Comparison of ENCODE assay signal across 21 cellular contexts in the genomic region with DNA sequence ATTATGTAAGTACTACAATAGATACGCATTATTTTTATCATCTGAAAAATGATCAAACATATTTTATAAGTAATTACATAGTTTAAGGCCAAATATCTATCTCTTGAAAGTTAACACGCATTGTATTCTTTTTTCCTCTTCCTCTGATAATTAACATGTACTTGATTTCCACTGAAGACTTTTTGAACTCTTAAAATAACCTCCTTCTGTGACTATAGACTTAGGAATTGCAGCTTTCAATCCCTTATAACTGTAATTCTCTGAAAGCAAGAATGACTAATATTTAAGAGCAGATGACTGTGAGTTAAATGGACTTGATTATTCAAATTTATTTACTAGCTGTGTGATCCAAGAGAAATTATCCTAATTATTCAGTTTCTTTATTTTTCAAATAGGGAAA.
DNase-seq lines count a peak whose midpoint lies in the region; ATAC-seq and TF ChIP-seq lines count a peak whose summit lies in the region.
"Had no signal": no experiment of that assay in that cellular context is flagged by ENCODE, and none has a peak within 500 bp of the region (broad histone marks: within the 10 kb centered on the region; RNA-seq: fewer than 3 reads in every experiment).

No MANE protein-coding gene starts in this region.

- no peaks in the 10 kb centered on the region for H3K27me3 Mint-ChIP-seq in endothelial cell (ENCODE audit: unreplicated experiment)

- H3K9me3 ChIP-seq in HCT116 (ENCODE audit: control insufficient read depth in 1 of 2, insufficient read depth in 1 of 2, low read depth in 1 of 2, low read length in 2 of 2) = 0 out of 4 replicates have a peak, but pooled peaks cover 0 to 5% of the 10 kb centered on the region in 2 experiments
- H3K9me3 ChIP-seq: adrenal gland, prostate gland, upper lobe of right lung had no signal

- DNase-seq in HCT116 (ENCODE audit: low read depth, low spot score) = no peak
- DNase-seq in amniotic epithelial cell (ENCODE audit: low read depth) = peak; percentile 42
- peak; percentile 21 for DNase-seq in fibroblast of pulmonary artery (ENCODE audit: low read depth)
- peak; percentile 29 for DNase-seq in stromal cell of bone marrow (ENCODE audit: low read depth)
- no peak for DNase-seq in stimulated activated CD4-positive, alpha-beta T cell treated with anti-CD3 and anti-CD28 coated beads, Interleukin-1b, Interleukin-23, amount 100 ng/mL, for 48 hours
- DNase-seq in endothelial cell (ENCODE audit: low spot score) = no peak
- DNase-seq in stimulated activated CD4-positive, alpha-beta T cell treated with anti-CD3 and anti-CD28 coated beads, Interleukin-4, amount 100 ng/mL, for 4 hours = no peak
- DNase-seq: activated CD8-positive, alpha-beta memory T cell treated with anti-CD3 and anti-CD28 coated beads, Interleukin-2, amount 50 U/mL, for 48 hours; activated gamma-delta T cell; adrenal gland; central memory CD4-positive, alpha-beta T cell; head of caudate nucleus; NCI-H69; SHP77; small intestine; T-helper 2 cell; upper lobe of right lung; WERI-Rb-1 had no signal

- H3K4me3 ChIP-seq in HCT116 (replicated peaks in 1 of 2; ENCODE audit: low read depth in 1 of 2, low read length in 2 of 2) (no peak overlapping the region), fibroblast of pulmonary artery (replicated peaks; ENCODE audit: low read depth, low read length) (no peak overlapping the region)
- H3K4me3 ChIP-seq: adrenal gland; BLaER1 treated with 17β-estradiol and CSF1 and Interleukin-3, amounts not matched to agents 10 nM and 100 nM; neural progenitor cell; prostate gland; upper lobe of right lung had no signal

- no peaks in the 10 kb centered on the region for H4K20me1 ChIP-seq in HCT116 (ENCODE audit: insufficient read depth)
- H4K20me1 ChIP-seq: BLaER1 treated with 17β-estradiol and CSF1 and Interleukin-3, amounts not matched to agents 10 nM and 100 nM had no signal

- no peak overlapping the region for H3K27ac ChIP-seq in HCT116 (ENCODE audit: low read depth, low read length)
- H3K27ac ChIP-seq: adrenal gland; BLaER1 treated with 17β-estradiol and CSF1 and Interleukin-3, amounts not matched to agents 10 nM and 100 nM; neural progenitor cell; prostate gland; upper lobe of right lung; WERI-Rb-1 had no signal

- no peak for ATAC-seq in HCT116
- ATAC-seq: upper lobe of right lung had no signal

- RAD21 ChIA-PET in HCT116 (lab: Charles Lee; ENCODE audit: low non-redundant PET in 1 of 2, low total read pairs in 2 of 2, uncharacterized antibody in 2 of 2, unreplicated experiment in 2 of 2) = no interaction called here

- TF ChIP-seq POLR2A in HCT116 (IDR thresholded peaks at IDR 0.05; ENCODE audit: borderline replicate concordance, extremely low read depth, insufficient read depth, insufficient read length) = no peak

- H3K9me3 Mint-ChIP-seq in endothelial cell (ENCODE audit: unreplicated experiment) = no peaks in the 10 kb centered on the region

- no peak overlapping the region for H3K4me3 Mint-ChIP-seq in endothelial cell (ENCODE audit: unreplicated experiment)
- H3K4me3 Mint-ChIP-seq: neural progenitor cell had no signal

- no TSS peak for BruUV-seq in HCT116 (replicated peaks; lab: Mats Ljungman, UMichigan)

- H3K36me3 ChIP-seq in HCT116 (ENCODE audit: control insufficient read depth in 1 of 2, insufficient read depth in 2 of 2, low read length in 2 of 2) = no peaks in the 10 kb centered on the region
- H3K36me3 ChIP-seq: adrenal gland; BLaER1 treated with 17β-estradiol and CSF1 and Interleukin-3, amounts not matched to agents 10 nM and 100 nM; neural progenitor cell; prostate gland; upper lobe of right lung; WERI-Rb-1 had no signal

- intact Hi-C loops in HCT116 (cut with micrococcal nuclease) = no loop called here

- H3K9ac ChIP-seq in HCT116 (ENCODE audit: low read length) = no peak overlapping the region
- H3K9ac ChIP-seq: BLaER1 treated with 17β-estradiol and CSF1 and Interleukin-3, amounts not matched to agents 10 nM and 100 nM; neural progenitor cell had no signal

- no peak overlapping the region for H3K4me2 ChIP-seq in HCT116 (ENCODE audit: low read length)
- H3K4me2 ChIP-seq: BLaER1 treated with 17β-estradiol and CSF1 and Interleukin-3, amounts not matched to agents 10 nM and 100 nM; neural progenitor cell had no signal

- TF ChIP-seq CTCF in HCT116 (IDR thresholded peaks at IDR 0.05 in 2 of 3, conservative IDR thresholded peaks at IDR 0.05 in 1 of 3; ENCODE audit: borderline replicate concordance in 1 of 3, insufficient read depth in 1 of 3, low read depth in 2 of 3, low read length in 2 of 3) = no peak
- TF ChIP-seq CTCF in fibroblast of pulmonary artery (IDR thresholded peaks at IDR 0.05; ENCODE audit: low read length, missing control alignments) = no peak
- TF ChIP-seq CTCF in endothelial cell (IDR thresholded peaks at IDR 0.05; ENCODE audit: unreplicated experiment) = no peak

- H3K79me2 ChIP-seq in HCT116 (ENCODE audit: insufficient read depth, low read length) = no peaks in the 10 kb centered on the region

- no peaks in the 10 kb centered on the region for H3K9me2 ChIP-seq in HCT116 (ENCODE audit: insufficient read depth)

- no peaks in the 10 kb centered on the region for H3K4me1 Mint-ChIP-seq in endothelial cell (ENCODE audit: unreplicated experiment)
- H3K4me1 Mint-ChIP-seq: neural progenitor cell had no signal

- CTCF ChIA-PET in HCT116 (lab: Charles Lee) = interaction anchor here (2.0 kb wide), 1 partner anchor 27 kb away, joined by 6 read pairs; no protein-coding TSS in a partner anchor

- peak overlapping the region; percentile 79 for H2AFZ ChIP-seq in HCT116 (ENCODE audit: low read depth, low read length, poor library complexity, severe bottlenecking)
- H2AFZ ChIP-seq: neural progenitor cell had no signal

- H3K27ac Mint-ChIP-seq in endothelial cell (ENCODE audit: unreplicated experiment) = no peak overlapping the region
- H3K27ac Mint-ChIP-seq: neural progenitor cell had no signal

- no peak for TF ChIP-seq RAD21 in HCT116 (IDR thresholded peaks at IDR 0.05; ENCODE audit: low read depth)

- H3K4me1 ChIP-seq in HCT116 (ENCODE audit: control insufficient read depth in 1 of 2, insufficient read depth in 2 of 2, low read length in 2 of 2) = peaks cover 4 to 18% of the 10 kb centered on the region in 2 experiments; a peak in 2 of 4 replicates
- H3K4me1 ChIP-seq: adrenal gland, neural progenitor cell, prostate gland, upper lobe of right lung had no signal

- POLR2A ChIA-PET in HCT116 (lab: Charles Lee) = no interaction called here

- no peaks in the 10 kb centered on the region for H3K27me3 ChIP-seq in HCT116 (ENCODE audit: insufficient read depth, low read length)
- H3K27me3 ChIP-seq: adrenal gland; BLaER1 treated with 17β-estradiol and CSF1 and Interleukin-3, amounts not matched to agents 10 nM and 100 nM; neural progenitor cell; upper lobe of right lung had no signal

- H3K36me3 Mint-ChIP-seq in endothelial cell (ENCODE audit: low read depth, unreplicated experiment) = no peaks in the 10 kb centered on the region

TF ChIP-seq in HCT116, 20 proteins besides CTCF, POLR2A, EP300 and RAD21:
- TF ChIP-seq EGR1 (IDR thresholded peaks at IDR 0.05; ENCODE audit: low read depth) (no peak), TCF7L2 (IDR thresholded peaks at IDR 0.05; ENCODE audit: borderline replicate concordance, extremely low read depth, insufficient read depth, insufficient read length) (no peak), EZH2phosphoT487 (IDR thresholded peaks at IDR 0.05; ENCODE audit: borderline replicate concordance) (no peak), SP1 (IDR thresholded peaks at IDR 0.05; ENCODE audit: low read depth) (no peak), ZFX (IDR thresholded peaks at IDR 0.05) (no peak), CEBPB (IDR thresholded peaks at IDR 0.05; ENCODE audit: low read depth) (no peak), SRF (IDR thresholded peaks at IDR 0.05; ENCODE audit: low read depth) (no peak), EZH2 (IDR thresholded peaks at IDR 0.05) (no peak), ZNF274 (IDR thresholded peaks at IDR 0.05; ENCODE audit: low read depth, low read length) (no peak), CBX3 (IDR thresholded peaks at IDR 0.05; ENCODE audit: low read depth) (no peak), FOSL1 (IDR thresholded peaks at IDR 0.05; ENCODE audit: low read depth) (no peak)
- TF ChIP-seq, protein P1, sequence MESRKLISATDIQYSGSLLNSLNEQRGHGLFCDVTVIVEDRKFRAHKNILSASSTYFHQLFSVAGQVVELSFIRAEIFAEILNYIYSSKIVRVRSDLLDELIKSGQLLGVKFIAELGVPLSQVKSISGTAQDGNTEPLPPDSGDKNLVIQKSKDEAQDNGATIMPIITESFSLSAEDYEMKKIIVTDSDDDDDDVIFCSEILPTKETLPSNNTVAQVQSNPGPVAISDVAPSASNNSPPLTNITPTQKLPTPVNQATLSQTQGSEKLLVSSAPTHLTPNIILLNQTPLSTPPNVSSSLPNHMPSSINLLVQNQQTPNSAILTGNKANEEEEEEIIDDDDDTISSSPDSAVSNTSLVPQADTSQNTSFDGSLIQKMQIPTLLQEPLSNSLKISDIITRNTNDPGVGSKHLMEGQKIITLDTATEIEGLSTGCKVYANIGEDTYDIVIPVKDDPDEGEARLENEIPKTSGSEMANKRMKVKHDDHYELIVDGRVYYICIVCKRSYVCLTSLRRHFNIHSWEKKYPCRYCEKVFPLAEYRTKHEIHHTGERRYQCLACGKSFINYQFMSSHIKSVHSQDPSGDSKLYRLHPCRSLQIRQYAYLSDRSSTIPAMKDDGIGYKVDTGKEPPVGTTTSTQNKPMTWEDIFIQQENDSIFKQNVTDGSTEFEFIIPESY (IDR thresholded peaks at IDR 0.05; ENCODE audit: extremely low read depth, insufficient replicate concordance, low read length) = no peak
- TF ChIP-seq, protein P2, sequence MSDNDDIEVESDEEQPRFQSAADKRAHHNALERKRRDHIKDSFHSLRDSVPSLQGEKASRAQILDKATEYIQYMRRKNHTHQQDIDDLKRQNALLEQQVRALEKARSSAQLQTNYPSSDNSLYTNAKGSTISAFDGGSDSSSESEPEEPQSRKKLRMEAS (IDR thresholded peaks at IDR 0.05) = no peak
- TF ChIP-seq, protein P3, sequence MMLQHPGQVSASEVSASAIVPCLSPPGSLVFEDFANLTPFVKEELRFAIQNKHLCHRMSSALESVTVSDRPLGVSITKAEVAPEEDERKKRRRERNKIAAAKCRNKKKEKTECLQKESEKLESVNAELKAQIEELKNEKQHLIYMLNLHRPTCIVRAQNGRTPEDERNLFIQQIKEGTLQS (IDR thresholded peaks at IDR 0.05) = no peak

Comparison
In these comparisons a context has a peak if more than half of its experiments do, and no peak if none do; other contexts are left out.
1. DNase-seq: peak in amniotic epithelial cell (single experiment), fibroblast of pulmonary artery (single experiment) and stromal cell of bone marrow (single experiment); none in HCT116 (single experiment), stimulated activated CD4-positive, alpha-beta T cell treated with anti-CD3 and anti-CD28 coated beads, Interleukin-1b, Interleukin-23, amount 100 ng/mL, for 48 hours (single experiment), endothelial cell (single experiment) and stimulated activated CD4-positive, alpha-beta T cell treated with anti-CD3 and anti-CD28 coated beads, Interleukin-4, amount 100 ng/mL, for 4 hours (0 of 2).